In genomic region chr15:73722425-73722824, GRCh38 we compare ENCODE assay signal across 34 cellular contexts. TPM values are rescaled to one million over a fixed set of nuclear protein-coding genes. Genes with fewer than 3 reads are reported as not detected.
"Had no signal": no experiment of that assay in that cellular context is flagged by ENCODE, and none has a peak within 500 bp of the region (broad histone marks: within the 10 kb centered on the region; RNA-seq: fewer than 3 reads in every experiment).

No MANE protein-coding gene starts in this region.

- H3K36me3 ChIP-seq: MG63 had no signal

- H3K9me3 ChIP-seq: MG63 had no signal

- DNase-seq: Karpas-422, Kasumi-1, MG63, MM.1S, MV-4-11, NCI-H1048, NCI-H1092, NCI-H1092 treated with DMSO at 0.1 percent for 48 hours, NCI-H1105, NCI-H1105 treated with DMSO at 0.1 percent for 48 hours, NCI-H1417 treated with DMSO at 0.1 percent for 48 hours, NCI-H1436, NCI-H1436 treated with DMSO at 0.1 percent for 48 hours, NCI-H146, NCI-H1694, NCI-H1694 treated with DMSO at 0.1 percent for 48 hours, NCI-H187, NCI-H187 treated with DMSO at 0.1 percent for 48 hours, NCI-H1930, NCI-H2029, NCI-H2029 treated with DMSO at 0.1 percent for 48 hours, NCI-H2081, NCI-H2081 treated with DMSO at 0.1 percent for 48 hours, NCI-H2107, NCI-H2171, NCI-H2171 treated with DMSO at 0.1 percent for 48 hours, NCI-H2227 treated with DMSO at 0.1 percent for 48 hours, NCI-H226, NCI-H345, NCI-H446, NCI-H446 treated with DMSO at 0.1 percent for 48 hours, NCI-H510A, NCI-H510A treated with DMSO at 0.1 percent for 48 hours had no signal

- H3K27me3 ChIP-seq: MG63 had no signal

- H3K4me3 ChIP-seq: MG63 had no signal

RNA-seq across cellular contexts. Expression of gene INSYN1, which starts 30.7 kb away (rescaled TPM):
- total RNA-seq: MCF 10A had no signal
